In genomic region chr6:35107208-35107607, GRCh38 we compare ENCODE assay signal across 1 cellular context.
TF ChIP-seq lines count a peak whose summit lies in the region.

No MANE protein-coding gene starts in this region.

TF ChIP-seq in GM12878, 131 proteins besides CTCF, POLR2A, EP300 and RAD21:
- TF ChIP-seq RELA (IDR thresholded peaks at IDR 0.05; ENCODE audit: borderline replicate concordance, partially characterized antibody) (peak; percentile 63), ZNF687 (IDR thresholded peaks at IDR 0.05) (0 out of 2 replicates have a peak, but pooled peaks have one; percentile 24), POLR2AphosphoS5 (IDR thresholded peaks at IDR 0.05; ENCODE audit: low read length) (0 out of 2 replicates have a peak, but pooled peaks have one; percentile 19), RELB (IDR thresholded peaks at IDR 0.05; ENCODE audit: low read depth) (peak; percentile 88), BACH1 (IDR thresholded peaks at IDR 0.05; ENCODE audit: borderline replicate concordance) (0 out of 2 replicates have a peak, but pooled peaks have one; percentile 34), MLLT1 (IDR thresholded peaks at IDR 0.05) (peak; percentile 75), RAD51 (IDR thresholded peaks at IDR 0.05) (peak; percentile 53), BHLHE40 (IDR thresholded peaks at IDR 0.05; ENCODE audit: borderline replicate concordance in 1 of 2, low read depth in 2 of 2, low read length in 1 of 2) (peak in 1 of 2 experiments; percentile 67; a peak in 2 of 4 replicates)
